ENCODE assay signal across 1 cellular context in genomic region chr20:62716941-62717310, GRCh38.
TF ChIP-seq lines count a peak whose summit lies in the region.

No MANE protein-coding gene starts in this region.

TF ChIP-seq in HCT116, 20 proteins besides CTCF, POLR2A, EP300 and RAD21 (continued from another document):
- TF ChIP-seq REST (IDR thresholded peaks at IDR 0.05; ENCODE audit: low read depth), result no peak
